Comparison of ENCODE assay signal across 6 cellular contexts in the genomic region with DNA sequence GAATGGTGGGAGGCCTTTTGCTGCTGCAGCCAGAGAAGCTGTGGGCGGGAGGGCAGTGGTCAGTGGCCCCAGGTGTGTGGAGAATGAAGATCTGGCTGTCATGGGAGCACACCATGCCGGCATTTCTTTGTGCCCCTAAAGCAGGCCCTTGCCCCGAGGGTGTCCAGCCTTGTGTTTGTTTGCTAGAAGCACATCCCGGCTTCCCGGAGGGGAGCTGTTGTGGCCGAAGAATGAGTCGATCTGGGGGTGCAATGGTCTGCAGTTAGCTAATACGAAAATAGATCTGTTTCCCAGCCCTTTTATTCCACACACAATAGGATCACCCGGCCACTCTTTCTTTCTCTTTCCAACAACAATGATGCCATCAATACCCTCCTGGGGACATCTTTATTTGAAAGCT.
"Had no signal": no experiment of that assay in that cellular context is flagged by ENCODE, and none has a peak within 500 bp of the region (broad histone marks: within the 10 kb centered on the region; RNA-seq: fewer than 3 reads in every experiment).

No MANE protein-coding gene starts in this region.

- H3K9ac ChIP-seq: KMS-11 had no signal

- H3K27ac ChIP-seq: KMS-11 had no signal

- H3K4me3 ChIP-seq: GM23338 had no signal

- ATAC-seq: GM23338, HepG2 had no signal

- DNase-seq: H7, HCEC 1CT, KBM-7 had no signal
